15 cellular contexts compared by ENCODE assay signal in genomic region chr1:36172983-36173382, GRCh38. TPM values are rescaled to one million over a fixed set of nuclear protein-coding genes. Genes with fewer than 3 reads are reported as not detected.
DNase-seq lines count a peak whose midpoint lies in the region; ATAC-seq and TF ChIP-seq lines count a peak whose summit lies in the region.
"Had no signal": no experiment of that assay in that cellular context is flagged by ENCODE, and none has a peak within 500 bp of the region (broad histone marks: within the 10 kb centered on the region; RNA-seq: fewer than 3 reads in every experiment).

No MANE protein-coding gene starts in this region.

- H3K9me3 ChIP-seq in HUES48 (ENCODE audit: control insufficient read depth, insufficient read depth, low read length), result no peaks in the 10 kb centered on the region
- H3K9me3 ChIP-seq: Peyer's patch had no signal

- H3K27ac ChIP-seq in HUES48 (ENCODE audit: low read depth, low read length) (peak overlapping the region; percentile 59), caudate nucleus (ENCODE audit: low read depth, low read length) (peak overlapping the region; percentile 74)
- H3K27ac ChIP-seq: hepatocyte, Peyer's patch had no signal

- peaks cover 37% of the 10 kb centered on the region for H3K36me3 ChIP-seq in HUES48 (ENCODE audit: control insufficient read depth, insufficient read depth, low read length)

- ATAC-seq in HG03095 (IDR thresholded peaks at IDR 0.05; ENCODE audit: unreplicated experiment), result no peak

- TF ChIP-seq CTCF in neural crest cell (conservative IDR thresholded peaks at IDR 0.05), result no peak

- DNase-seq in AG08396 (ENCODE audit: low spot score) (peak; percentile 68), caudate nucleus (lab: John Stamatoyannopoulos, UW) (peak in 13 of 61 donors; percentile 2 to 75 (median 23)), neural crest cell (ENCODE audit: low read depth, low spot score) (no peak)
- DNase-seq in central memory CD4-positive, alpha-beta T cell, result no peak
- DNase-seq in activated CD4-positive, CD25-positive, alpha-beta regulatory T cell treated with anti-CD3 and anti-CD28 coated beads, Interleukin-2, amount 50 U/mL, for 72 hours, result no peak
- no peak for DNase-seq in NK-92 treated with Interleukin-12 subunit alpha and Interleukin-12 subunit beta, amount 100 ng/mL, for 24 hours (lab: John Stamatoyannopoulos, UW)
- DNase-seq: activated CD4-positive, alpha-beta T cell treated with anti-CD3 and anti-CD28 coated beads, Interleukin-2, amount 50 U/mL, for 1 hour; anterior cingulate cortex; NCI-H1436 treated with DMSO at 0.1 percent for 48 hours; Peyer's patch; stimulated activated CD4-positive, alpha-beta T cell treated with anti-CD3 and anti-CD28 coated beads, Interleukin-4, amount 100 ng/mL, for 24 hours had no signal

- H3K27me3 ChIP-seq in HUES48 (ENCODE audit: control insufficient read depth, insufficient read depth, low read length), result no peaks in the 10 kb centered on the region
- H3K27me3 ChIP-seq: hepatocyte, Peyer's patch had no signal

- H3K27ac Mint-ChIP-seq in neural crest cell (ENCODE audit: unreplicated experiment), result peak overlapping the region; percentile 35
- H3K27ac Mint-ChIP-seq: type B pancreatic cell had no signal

- H3K36me3 Mint-ChIP-seq in neural crest cell (ENCODE audit: low read depth), result no peaks in the 10 kb centered on the region

- H3K4me3 ChIP-seq in HUES48 (ENCODE audit: low read depth, low read length), result no peak overlapping the region
- H3K4me3 ChIP-seq: hepatocyte, Peyer's patch had no signal

- peaks cover 13% of the 10 kb centered on the region for H3K4me1 ChIP-seq in HUES48 (ENCODE audit: control insufficient read depth, insufficient read depth, low read length)

- no peak overlapping the region for H3K9ac ChIP-seq in HUES48 (ENCODE audit: low read depth, low read length)

- no peaks in the 10 kb centered on the region for H3K27me3 Mint-ChIP-seq in neural crest cell (ENCODE audit: low read depth)
- H3K27me3 Mint-ChIP-seq: type B pancreatic cell had no signal

- no peaks in the 10 kb centered on the region for H3K9me3 Mint-ChIP-seq in neural crest cell
- H3K9me3 Mint-ChIP-seq: type B pancreatic cell had no signal

- no peaks in the 10 kb centered on the region for H3K4me1 Mint-ChIP-seq in neural crest cell

- no peak overlapping the region for H3K4me3 Mint-ChIP-seq in neural crest cell
- H3K4me3 Mint-ChIP-seq: type B pancreatic cell had no signal

RNA-seq across cellular contexts. Expression of gene MAP7D1, which starts 17.0 kb away (rescaled TPM):
- total RNA-seq in neural crest cell, result 165 and 166 TPM in 2 replicates

RNA-seq across cellular contexts. Expression of gene TRAPPC3, which starts 23.7 kb away (rescaled TPM):
- 48.6 and 52.8 TPM in 2 replicates for total RNA-seq in neural crest cell

RNA-seq across cellular contexts. Expression of gene COL8A2, which starts 48.0 kb away (rescaled TPM):
- total RNA-seq in neural crest cell, result 0.09 TPM in 2 replicates

RNA-seq across cellular contexts. Expression of gene THRAP3, which starts 51.3 kb away (rescaled TPM):
- total RNA-seq in neural crest cell, result 167 and 170 TPM in 2 replicates
